In the genomic region with DNA sequence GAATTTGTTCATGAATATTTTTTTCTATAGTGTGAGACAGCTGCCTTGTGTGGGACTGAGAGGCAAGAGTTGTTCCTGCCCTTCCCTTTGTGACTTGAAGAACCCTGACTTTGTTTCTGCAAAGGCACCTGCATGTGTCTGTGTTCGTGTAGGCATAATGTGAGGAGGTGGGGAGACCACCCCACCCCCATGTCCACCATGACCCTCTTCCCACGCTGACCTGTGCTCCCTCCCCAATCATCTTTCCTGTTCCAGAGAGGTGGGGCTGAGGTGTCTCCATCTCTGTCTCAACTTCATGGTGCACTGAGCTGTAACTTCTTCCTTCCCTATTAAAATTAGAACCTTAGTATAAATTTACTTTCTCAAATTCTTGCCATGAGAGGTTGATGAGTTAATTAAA, we compare ENCODE assay signal across 15 cellular contexts. TPM values are rescaled to one million over a fixed set of nuclear protein-coding genes. Genes with fewer than 3 reads are reported as not detected.
A peak's percentile ranks its signal among the peaks of the same experiment; 100 is the strongest.
DNase-seq lines count a peak whose midpoint lies in the region; ATAC-seq and TF ChIP-seq lines count a peak whose summit lies in the region.
"Had no signal": no experiment of that assay in that cellular context is flagged by ENCODE, and none has a peak within 500 bp of the region (broad histone marks: within the 10 kb centered on the region; RNA-seq: fewer than 3 reads in every experiment).

No MANE protein-coding gene starts in this region.

- POLR2A ChIA-PET in naive thymus-derived CD4-positive, alpha-beta T cell (lab: Charles Lee), result interaction anchor here (0.6 to 10.1 kb wide), 10 partner anchors 8 to 113 kb away, joined by 3 to 251 read pairs (median 4); no protein-coding TSS in a partner anchor

- H3K4me3 ChIP-seq in BLaER1 treated with 17β-estradiol and CSF1 and Interleukin-3, amounts not matched to agents 10 nM and 100 nM, result peak overlapping the region in 7 of 10 experiments; percentile 2 to 54 (median 20); a peak in 6 of 20 replicates
- H3K4me3 ChIP-seq in GM06990 (replicated peaks; ENCODE audit: low read depth, low read length), result peak overlapping the region; percentile 76
- H3K4me3 ChIP-seq in naive thymus-derived CD4-positive, alpha-beta T cell (ENCODE audit: low read length), result peak overlapping the region; percentile 98

- H3K27me3 Mint-ChIP-seq in activated T-helper 2 cell treated with anti-CD3 and anti-CD28 coated beads, Interferon-gamma antibody, Interleukin-2, Interleukin-4, amounts not matched to agents 10 μg/mL and 5 μg/mL and 100 μg/mL, durations not matched to agents 14 hours and 24 hours and 36 hours (ENCODE audit: low read depth), result no peaks in the 10 kb centered on the region
- no peaks in the 10 kb centered on the region for H3K27me3 Mint-ChIP-seq in naive thymus-derived CD4-positive, alpha-beta T cell

- peaks cover 18 to 45% (median 26%) of the 10 kb centered on the region in 11 experiments; a peak in 20 of 22 replicates for H3K36me3 ChIP-seq in BLaER1 treated with 17β-estradiol and CSF1 and Interleukin-3, amounts not matched to agents 10 nM and 100 nM
- peaks cover 22% of the 10 kb centered on the region for H3K36me3 ChIP-seq in GM06990 (ENCODE audit: control insufficient read depth, insufficient read depth, low read length)
- peaks cover 30 to 65% (median 47%) of the 10 kb centered on the region in 3 experiments for H3K36me3 ChIP-seq in naive thymus-derived CD4-positive, alpha-beta T cell (ENCODE audit: control insufficient read depth in 2 of 3, insufficient read depth in 3 of 3, low read length in 3 of 3)

- DNase-seq in GM06990 (ENCODE audit: extremely low read depth, insufficient read length) (no peak), NOMO-1 treated with dmso at 0.1 percent for 144 hours (lab: John Stamatoyannopoulos, UW; ENCODE audit: unreplicated experiment) (no peak), activated gamma-delta T cell (lab: John Stamatoyannopoulos, UW) (no peak)
- no peak for DNase-seq in activated T-helper 2 cell treated with anti-CD3 and anti-CD28 coated beads, Interferon-gamma antibody, Interleukin-2, Interleukin-4, amounts not matched to agents 10 μg/mL and 5 μg/mL and 100 μg/mL, durations not matched to agents 14 hours and 24 hours and 36 hours (ENCODE audit: low spot score)
- DNase-seq in naive thymus-derived CD4-positive, alpha-beta T cell, result peak in 1 of 9 donors; percentile 19
- DNase-seq: activated effector memory CD4-positive, alpha-beta T cell treated with anti-CD3 and anti-CD28 coated beads, Interleukin-2, amount 50 U/mL, for 16 hours; endodermal cell; IMR-90; NCI-H1048; stimulated activated CD4-positive, alpha-beta T cell treated with anti-CD3 and anti-CD28 coated beads, Interleukin-1b, Interleukin-23, amount 100 ng/mL, for 48 hours had no signal

- H3K27ac Mint-ChIP-seq in activated T-helper 2 cell treated with anti-CD3 and anti-CD28 coated beads, Interferon-gamma antibody, Interleukin-2, Interleukin-4, amounts not matched to agents 10 μg/mL and 5 μg/mL and 100 μg/mL, durations not matched to agents 14 hours and 24 hours and 36 hours, result peak overlapping the region; percentile 50
- H3K27ac Mint-ChIP-seq in naive thymus-derived CD4-positive, alpha-beta T cell, result peak overlapping the region; percentile 68 to 100 (median 100)
- H3K27ac Mint-ChIP-seq: endodermal cell had no signal

- H3K4me1 ChIP-seq in BLaER1 treated with 17β-estradiol and CSF1 and Interleukin-3, amounts not matched to agents 10 nM and 100 nM, result peaks cover 9 to 16% (median 13%) of the 10 kb centered on the region in 10 experiments
- H3K4me1 ChIP-seq in naive thymus-derived CD4-positive, alpha-beta T cell (ENCODE audit: control insufficient read depth in 2 of 2, insufficient read depth in 2 of 2, low read length in 2 of 2), result peaks cover 24 to 49% of the 10 kb centered on the region in 2 donors

- peak overlapping the region; percentile 38 to 77 (median 67); a peak in 21 of 22 replicates for H3K4me2 ChIP-seq in BLaER1 treated with 17β-estradiol and CSF1 and Interleukin-3, amounts not matched to agents 10 nM and 100 nM

- CTCF ChIA-PET in naive thymus-derived CD4-positive, alpha-beta T cell (lab: Charles Lee), result interaction anchor here (0.8 to 1.1 kb wide), 2 partner anchors 14 to 96 kb away, joined by 4 read pairs; no protein-coding TSS in a partner anchor

- H4K20me1 ChIP-seq in BLaER1 treated with 17β-estradiol and CSF1 and Interleukin-3, amounts not matched to agents 10 nM and 100 nM, result peaks cover 24 to 49% (median 39%) of the 10 kb centered on the region in 11 experiments; a peak in 20 of 22 replicates

- 0 out of 22 replicates have a peak overlapping the region, but pooled peaks of 1 of the 11 experiments have one; percentile 18 for H3K9ac ChIP-seq in BLaER1 treated with 17β-estradiol and CSF1 and Interleukin-3, amounts not matched to agents 10 nM and 100 nM

- peak overlapping the region; percentile 95 for H3K4me3 Mint-ChIP-seq in activated T-helper 2 cell treated with anti-CD3 and anti-CD28 coated beads, Interferon-gamma antibody, Interleukin-2, Interleukin-4, amounts not matched to agents 10 μg/mL and 5 μg/mL and 100 μg/mL, durations not matched to agents 14 hours and 24 hours and 36 hours (ENCODE audit: low read depth)
- peak overlapping the region; percentile 87 to 99 (median 97) for H3K4me3 Mint-ChIP-seq in naive thymus-derived CD4-positive, alpha-beta T cell
- H3K4me3 Mint-ChIP-seq: endodermal cell had no signal

- H3K27me3 ChIP-seq in BLaER1 treated with 17β-estradiol and CSF1 and Interleukin-3, amounts not matched to agents 10 nM and 100 nM, result no peaks in the 10 kb centered on the region
- H3K27me3 ChIP-seq in GM06990 (replicated peaks; ENCODE audit: control insufficient read depth, insufficient read depth, low read length), result no peaks in the 10 kb centered on the region
- no peaks in the 10 kb centered on the region for H3K27me3 ChIP-seq in naive thymus-derived CD4-positive, alpha-beta T cell (ENCODE audit: control insufficient read depth in 2 of 2, insufficient read depth in 2 of 2, low read length in 2 of 2)

- intact Hi-C loops in activated T-helper 2 cell treated with anti-CD3 and anti-CD28 coated beads, Interferon-gamma antibody, Interleukin-2, Interleukin-4, amounts not matched to agents 10 μg/mL and 5 μg/mL and 100 μg/mL, durations not matched to agents 14 hours and 24 hours and 36 hours (cut with micrococcal nuclease), result no loop called here
- intact Hi-C loops in naive thymus-derived CD4-positive, alpha-beta T cell (cut with micrococcal nuclease), result no loop called here

- TF ChIP-seq CTCF in GM06990 (IDR thresholded peaks at IDR 0.05; ENCODE audit: insufficient read depth, low read length, poor library complexity, severe bottlenecking), result no peak

- ATAC-seq in naive thymus-derived CD4-positive, alpha-beta T cell, result no peak
- ATAC-seq in GM19455 (IDR thresholded peaks at IDR 0.05; ENCODE audit: unreplicated experiment), result no peak
- ATAC-seq: activated CD4-positive, CD25-positive, alpha-beta regulatory T cell treated with anti-CD3 and anti-CD28 coated beads, Interleukin-2, amount 50 U/mL, for 24 hours; left lobe of liver had no signal

- no peak overlapping the region for H3K27ac ChIP-seq in BLaER1 treated with 17β-estradiol and CSF1 and Interleukin-3, amounts not matched to agents 10 nM and 100 nM
- peak overlapping the region; percentile 99 for H3K27ac ChIP-seq in naive thymus-derived CD4-positive, alpha-beta T cell (ENCODE audit: low read depth, low read length)
- H3K27ac ChIP-seq: C4-2B had no signal

- no peaks in the 10 kb centered on the region for H3K9me3 ChIP-seq in BLaER1 treated with 17β-estradiol and CSF1 and Interleukin-3, amounts not matched to agents 10 nM and 100 nM (replicated peaks in 1 of 11)
- no peaks in the 10 kb centered on the region for H3K9me3 ChIP-seq in naive thymus-derived CD4-positive, alpha-beta T cell (ENCODE audit: control insufficient read depth in 2 of 3, low read length in 3 of 3)

- peaks cover 41% of the 10 kb centered on the region for H3K4me1 Mint-ChIP-seq in activated T-helper 2 cell treated with anti-CD3 and anti-CD28 coated beads, Interferon-gamma antibody, Interleukin-2, Interleukin-4, amounts not matched to agents 10 μg/mL and 5 μg/mL and 100 μg/mL, durations not matched to agents 14 hours and 24 hours and 36 hours (ENCODE audit: low read depth)
- H3K4me1 Mint-ChIP-seq in naive thymus-derived CD4-positive, alpha-beta T cell, result peaks cover 36 to 73% (median 64%) of the 10 kb centered on the region in 7 donors

- H3K9me3 Mint-ChIP-seq in activated T-helper 2 cell treated with anti-CD3 and anti-CD28 coated beads, Interferon-gamma antibody, Interleukin-2, Interleukin-4, amounts not matched to agents 10 μg/mL and 5 μg/mL and 100 μg/mL, durations not matched to agents 14 hours and 24 hours and 36 hours, result no peaks in the 10 kb centered on the region
- peaks cover 0 to 12% (median 0%) of the 10 kb centered on the region in 11 donors for H3K9me3 Mint-ChIP-seq in naive thymus-derived CD4-positive, alpha-beta T cell
- H3K9me3 Mint-ChIP-seq: endodermal cell had no signal

- H3K36me3 Mint-ChIP-seq in activated T-helper 2 cell treated with anti-CD3 and anti-CD28 coated beads, Interferon-gamma antibody, Interleukin-2, Interleukin-4, amounts not matched to agents 10 μg/mL and 5 μg/mL and 100 μg/mL, durations not matched to agents 14 hours and 24 hours and 36 hours (ENCODE audit: low read depth), result peaks cover 75% of the 10 kb centered on the region
- H3K36me3 Mint-ChIP-seq in naive thymus-derived CD4-positive, alpha-beta T cell, result peaks cover 25 to 77% (median 71%) of the 10 kb centered on the region in 5 donors

RNA-seq across cellular contexts. Expression of a gene that starts 3.1 kb away (rescaled TPM):
- total RNA-seq in activated T-helper 2 cell treated with anti-CD3 and anti-CD28 coated beads, Interferon-gamma antibody, Interleukin-2, Interleukin-4, amounts not matched to agents 10 μg/mL and 5 μg/mL and 100 μg/mL, durations not matched to agents 14 hours and 24 hours and 36 hours, result 1,569 and 1,592 TPM in 2 replicates
- 1,000 to 10,000 TPM; 1,540 to 2,258 (median 1,836) TPM for total RNA-seq in naive thymus-derived CD4-positive, alpha-beta T cell
- 1,000 to 10,000 TPM; 2,350 to 3,318 TPM for polyA plus RNA-seq in naive thymus-derived CD4-positive, alpha-beta T cell

Comparison
In these comparisons a context has a peak if more than half of its experiments do, and no peak if none do; other contexts are left out.
1. H3K4me3 ChIP-seq: peak in every context shown above with its lines; median percentile 98 in naive thymus-derived CD4-positive, alpha-beta T cell; 76 in GM06990; 20 in BLaER1 treated with 17β-estradiol and CSF1 and Interleukin-3, amounts not matched to agents 10 nM and 100 nM.